19 cellular contexts compared by ENCODE assay signal in genomic region chr2:64863097-64863820, GRCh38.
DNase-seq lines count a peak whose midpoint lies in the region; ATAC-seq and TF ChIP-seq lines count a peak whose summit lies in the region.
"Had no signal": no experiment of that assay in that cellular context is flagged by ENCODE, and none has a peak within 500 bp of the region (broad histone marks: within the 10 kb centered on the region; RNA-seq: fewer than 3 reads in every experiment).

No MANE protein-coding gene starts in this region.

- no peak overlapping the region for H3K14ac ChIP-seq in mesenchymal stem cell (ENCODE audit: low read length in 2 of 2)

- no peak overlapping the region for H3K4ac ChIP-seq in mesenchymal stem cell (ENCODE audit: low read depth in 1 of 2, low read length in 2 of 2)

- no peak overlapping the region for H4K91ac ChIP-seq in mesenchymal stem cell (ENCODE audit: low read length)

- H3K4me3 ChIP-seq in mesenchymal stem cell (ENCODE audit: insufficient read depth in 1 of 2, low read depth in 1 of 2, low read length in 2 of 2) (no peak overlapping the region), mucosa of descending colon (no peak overlapping the region)
- H3K4me3 ChIP-seq: MG63, smooth muscle cell had no signal

- DNase-seq in GM10266 (ENCODE audit: extremely low spot score) (peak; percentile 42), Kasumi-1 (lab: John Stamatoyannopoulos, UW) (peak; percentile 33 to 45), OCI-M1 (lab: John Stamatoyannopoulos, UW) (peak; percentile 60), mesenchymal stem cell (no peak), NCI-H187 treated with DMSO at 0.1 percent for 48 hours (lab: John Stamatoyannopoulos, UW) (no peak), mucosa of descending colon (no peak)
- no peak for DNase-seq in activated naive CD4-positive, alpha-beta T cell treated with anti-CD3 and anti-CD28 coated beads, Interleukin-2, amount 50 U/mL, for 16 hours
- DNase-seq: activated CD4-positive, alpha-beta T cell treated with anti-CD3 and anti-CD28 coated beads for 48 hours; activated CD8-positive, alpha-beta memory T cell treated with anti-CD3 and anti-CD28 coated beads, Interleukin-2, amount 50 U/mL, for 48 hours; activated effector memory CD4-positive, alpha-beta T cell treated with anti-CD3 and anti-CD28 coated beads, Interleukin-2, amount 50 U/mL, for 16 hours; amniotic stem cell; MG63; NCI-H187; stimulated activated CD4-positive, alpha-beta T cell treated with anti-CD3 and anti-CD28 coated beads, Interleukin-4, amount 100 ng/mL, for 24 hours; stimulated activated naive CD8-positive, alpha-beta T cell treated with anti-CD3 and anti-CD28 coated beads, Interleukin-15, amount 100 ng/mL, for 72 hours had no signal

- H3K9me3 ChIP-seq in mesenchymal stem cell (ENCODE audit: control insufficient read depth, low read length) (peaks cover 4% of the 10 kb centered on the region), mucosa of descending colon (no peaks in the 10 kb centered on the region)

- no peak overlapping the region for H2AFZ ChIP-seq in mesenchymal stem cell (ENCODE audit: low read depth, low read length)

- 96% methylated on average over 4 of the region's 4 CpGs for WGBS in mesenchymal stem cell

- no peak overlapping the region for H2BK5ac ChIP-seq in mesenchymal stem cell (ENCODE audit: low read depth, low read length, poor library complexity, severe bottlenecking)

- H3K27me3 ChIP-seq in mesenchymal stem cell (ENCODE audit: control insufficient read depth in 1 of 2, insufficient read depth in 1 of 2, low read length in 2 of 2), result peaks cover 0 to 5% of the 10 kb centered on the region in 2 experiments
- H3K27me3 ChIP-seq: MG63 had no signal

- no peak overlapping the region for H3K23ac ChIP-seq in mesenchymal stem cell (ENCODE audit: low read length in 2 of 2)

- ATAC-seq in HG03159 (IDR thresholded peaks at IDR 0.05; ENCODE audit: unreplicated experiment) (no peak), mucosa of descending colon (no peak)
- ATAC-seq: HepG2; stimulated activated naive CD8-positive, alpha-beta T cell treated with anti-CD3 and anti-CD28 coated beads, Interleukin-15, amount 100 ng/mL, for 72 hours had no signal

- no peak overlapping the region for H2BK12ac ChIP-seq in mesenchymal stem cell (ENCODE audit: low read length in 2 of 2)

- TF ChIP-seq CTCF in GM10266 (IDR thresholded peaks at IDR 0.05; ENCODE audit: control insufficient read depth, insufficient read depth, low read depth, missing control alignments) (no peak), mucosa of descending colon (IDR thresholded peaks at IDR 0.05) (no peak)

- H2BK120ac ChIP-seq in mesenchymal stem cell (ENCODE audit: low read depth, low read length), result no peak overlapping the region

- no peak overlapping the region for H3K4me2 ChIP-seq in mesenchymal stem cell (ENCODE audit: low read length, poor library complexity, severe bottlenecking)
- H3K4me2 ChIP-seq: smooth muscle cell had no signal

- H2AK5ac ChIP-seq in mesenchymal stem cell (ENCODE audit: low read length, severe bottlenecking), result no peak overlapping the region

- H4K8ac ChIP-seq in mesenchymal stem cell (ENCODE audit: low read length), result no peak overlapping the region

- H3K27ac ChIP-seq in mesenchymal stem cell (ENCODE audit: low read length, poor library complexity, severe bottlenecking), result no peak overlapping the region
- H3K27ac ChIP-seq: RWPE1 had no signal

- H3K18ac ChIP-seq in mesenchymal stem cell (ENCODE audit: low read depth in 1 of 2, low read length in 2 of 2), result no peak overlapping the region

- H3K4me1 ChIP-seq in mesenchymal stem cell (ENCODE audit: control insufficient read depth, insufficient read depth, low read depth, low read length), result peaks cover 34% of the 10 kb centered on the region
- H3K4me1 ChIP-seq in mucosa of descending colon (ENCODE audit: low read depth), result peaks cover 26% of the 10 kb centered on the region

- H3K36me3 ChIP-seq in mesenchymal stem cell (ENCODE audit: control insufficient read depth in 1 of 2, insufficient read depth in 2 of 2, low read depth in 1 of 2, low read length in 2 of 2) (no peaks in the 10 kb centered on the region), mucosa of descending colon (ENCODE audit: low read depth) (no peaks in the 10 kb centered on the region)
- H3K36me3 ChIP-seq: MG63 had no signal

- peak overlapping the region; percentile 20 for H3K9ac ChIP-seq in mesenchymal stem cell (ENCODE audit: low read length)

- H2BK15ac ChIP-seq in mesenchymal stem cell (ENCODE audit: low read depth, poor library complexity, severe bottlenecking), result no peak overlapping the region

- no peaks in the 10 kb centered on the region for H3K79me1 ChIP-seq in mesenchymal stem cell (replicated peaks; ENCODE audit: low read length, poor library complexity, severe bottlenecking)

- intact Hi-C loops in mucosa of descending colon (cut with DNase I, micrococcal nuclease), result loop anchor here (5.0 to 10.0 kb wide), 3 partner anchors 108 to 258 kb away; no protein-coding TSS in a partner anchor

Comparison
In these comparisons a context has a peak if more than half of its experiments do, and no peak if none do; other contexts are left out.
1. DNase-seq: peak in GM10266 (single experiment), Kasumi-1 (2 of 2) and OCI-M1 (single experiment); none in mesenchymal stem cell (single experiment), activated naive CD4-positive, alpha-beta T cell treated with anti-CD3 and anti-CD28 coated beads, Interleukin-2, amount 50 U/mL, for 16 hours (single experiment), NCI-H187 treated with DMSO at 0.1 percent for 48 hours (single experiment) and mucosa of descending colon (0 of 3).